ENCODE assay signal across 22 cellular contexts in the genomic region with DNA sequence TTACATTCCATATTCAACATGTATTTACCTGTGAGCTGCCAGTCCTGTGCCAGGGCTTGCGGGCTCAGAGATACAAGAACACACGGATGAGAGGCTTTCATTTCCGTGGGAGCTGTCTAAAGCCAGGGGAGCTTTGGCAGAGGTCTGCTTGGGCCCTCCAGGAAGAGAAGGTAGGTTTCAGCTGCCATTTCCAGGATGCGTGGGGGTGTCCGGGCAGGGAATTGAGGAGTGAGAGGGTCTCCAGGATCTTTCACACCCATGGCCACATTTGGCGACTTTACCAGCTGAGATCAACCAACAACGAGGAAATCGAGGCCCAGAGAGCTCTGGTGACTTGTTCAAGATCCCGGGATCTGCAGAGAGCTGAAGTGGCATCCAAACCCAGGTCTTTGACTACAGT.
DNase-seq lines count a peak whose midpoint lies in the region; ATAC-seq, FAIRE-seq and TF ChIP-seq lines count a peak whose summit lies in the region.
"Had no signal": no experiment of that assay in that cellular context is flagged by ENCODE, and none has a peak within 500 bp of the region (broad histone marks: within the 10 kb centered on the region; RNA-seq: fewer than 3 reads in every experiment).

No MANE protein-coding gene starts in this region.

- H3F3A ChIP-seq in neural progenitor cell (ENCODE audit: low read depth): no peaks in the 10 kb centered on the region

- intact Hi-C loops in Right ventricle myocardium inferior (cut with DNase I): no loop called here

- H3K4me2 ChIP-seq in keratinocyte (ENCODE audit: control insufficient read depth, extremely low read depth, insufficient read depth, low read depth, low read length) (no peak overlapping the region), neural progenitor cell (no peak overlapping the region)
- H3K4me2 ChIP-seq: A549, GM23338 had no signal

- H3K36me3 ChIP-seq in right atrium auricular region (no peaks in the 10 kb centered on the region), keratinocyte (ENCODE audit: control insufficient read depth in 2 of 2, extremely low read depth in 1 of 2, insufficient read depth in 2 of 2, low read length in 2 of 2) (no peaks in the 10 kb centered on the region), neural progenitor cell (no peaks in the 10 kb centered on the region)

- no peak overlapping the region for H3K27ac ChIP-seq in right atrium auricular region
- H3K27ac ChIP-seq in keratinocyte (ENCODE audit: control insufficient read depth, insufficient read depth, low read length): no peak overlapping the region
- no peak overlapping the region for H3K27ac ChIP-seq in neural progenitor cell
- H3K27ac ChIP-seq: A549 had no signal

- no peak overlapping the region for H3K27ac Mint-ChIP-seq in neural progenitor cell
- H3K27ac Mint-ChIP-seq: CD4-positive, alpha-beta memory T cell; GM23338 had no signal

- H3K4me1 ChIP-seq in right atrium auricular region (no peaks in the 10 kb centered on the region), keratinocyte (ENCODE audit: control insufficient read depth, extremely low read depth, insufficient read depth, low read length) (no peaks in the 10 kb centered on the region), neural progenitor cell (no peaks in the 10 kb centered on the region)
- H3K4me1 ChIP-seq: A549 had no signal

- H3K4me1 Mint-ChIP-seq in neural progenitor cell: no peaks in the 10 kb centered on the region

- ATAC-seq in Right ventricle myocardium inferior: no peak
- no peak for ATAC-seq in HG03135 (IDR thresholded peaks at IDR 0.05; ENCODE audit: unreplicated experiment)
- ATAC-seq: A549, GM12878, GM23338, HCT116 had no signal

- H2AFZ ChIP-seq in keratinocyte (ENCODE audit: control insufficient read depth, low read length): peak overlapping the region; percentile 11
- H2AFZ ChIP-seq in neural progenitor cell (replicated peaks): peak overlapping the region; percentile 31
- H2AFZ ChIP-seq: GM23338 had no signal

- TF ChIP-seq CTCF in right atrium auricular region (IDR thresholded peaks at IDR 0.05): no peak
- TF ChIP-seq CTCF in keratinocyte (optimal IDR thresholded peaks at IDR 0.05 in 1 of 3, IDR thresholded peaks at IDR 0.05 in 1 of 3, conservative IDR thresholded peaks at IDR 0.05 in 1 of 3; ENCODE audit: extremely low read depth in 1 of 3, insufficient read depth in 2 of 3, low read length in 3 of 3): no peak
- no peak for TF ChIP-seq CTCF in neural progenitor cell (IDR thresholded peaks at IDR 0.05)

- H3K27me3 Mint-ChIP-seq in neural progenitor cell (ENCODE audit: insufficient read depth, low read depth): peaks cover 3% of the 10 kb centered on the region

- H3K9me1 ChIP-seq in keratinocyte (ENCODE audit: control insufficient read depth, extremely low read depth, insufficient read depth, low read length): no peaks in the 10 kb centered on the region

- H3K79me2 ChIP-seq in keratinocyte (ENCODE audit: control insufficient read depth, insufficient read depth, low read length): no peaks in the 10 kb centered on the region
- no peaks in the 10 kb centered on the region for H3K79me2 ChIP-seq in neural progenitor cell (ENCODE audit: low read depth)

- H3K9me3 Mint-ChIP-seq in neural progenitor cell: peaks cover 6% of the 10 kb centered on the region

- dilution Hi-C loops in keratinocyte (cut with MboI; ENCODE audit: extremely low pct_ligation_motif_present, low sequenced_read_pairs): no loop called here

- H3K4me3 Mint-ChIP-seq in neural progenitor cell: no peak overlapping the region
- H3K4me3 Mint-ChIP-seq: CD4-positive, alpha-beta memory T cell; GM23338; H9 had no signal

- H3K4me3 ChIP-seq in right atrium auricular region: no peak overlapping the region
- no peak overlapping the region for H3K4me3 ChIP-seq in keratinocyte (ENCODE audit: control insufficient read depth in 2 of 3, extremely low read depth in 1 of 3, insufficient read depth in 2 of 3, low read depth in 1 of 3, low read length in 3 of 3)
- no peak overlapping the region for H3K4me3 ChIP-seq in neural progenitor cell
- H3K4me3 ChIP-seq: A549, GM12878, GM23338 had no signal

- no peaks in the 10 kb centered on the region for H4K20me1 ChIP-seq in keratinocyte (ENCODE audit: control insufficient read depth, extremely low read depth, insufficient read depth, low read length)
- H4K20me1 ChIP-seq in neural progenitor cell (ENCODE audit: low read depth): no peaks in the 10 kb centered on the region

- H3K9ac ChIP-seq in keratinocyte (ENCODE audit: control insufficient read depth, extremely low read depth, insufficient read depth, low read length): no peak overlapping the region
- H3K9ac ChIP-seq in neural progenitor cell: no peak overlapping the region

- peaks cover 0 to 8% of the 10 kb centered on the region in 2 donors for H3K9me3 ChIP-seq in right atrium auricular region
- no peaks in the 10 kb centered on the region for H3K9me3 ChIP-seq in keratinocyte (ENCODE audit: control insufficient read depth, low read depth, low read length)
- H3K9me3 ChIP-seq in neural progenitor cell (ENCODE audit: low read depth): no peaks in the 10 kb centered on the region

- H3K36me3 Mint-ChIP-seq in neural progenitor cell: no peaks in the 10 kb centered on the region

- H3K27me3 ChIP-seq in right atrium auricular region (no peaks in the 10 kb centered on the region), keratinocyte (ENCODE audit: control insufficient read depth, extremely low read depth, insufficient read depth, low read length) (no peaks in the 10 kb centered on the region), neural progenitor cell (no peaks in the 10 kb centered on the region)

- DNase-seq in right atrium auricular region (ENCODE audit: low spot score) (peak; percentile 47), Right ventricle myocardium inferior (ENCODE audit: missing footprints) (no peak), keratinocyte (ENCODE audit: low read depth, low spot score) (no peak), neural progenitor cell (ENCODE audit: low spot score) (no peak), NCI-H128 (lab: John Stamatoyannopoulos, UW; ENCODE audit: unreplicated experiment) (no peak), dedifferentiated amniotic fluid mesenchymal stem cell (ENCODE audit: extremely low spot score) (no peak)
- DNase-seq: 8988T; ACHN; C1 segment of cervical spinal cord; Calu3; CD4-positive, alpha-beta memory T cell; COR-L47; DMS 273 treated with DMSO at 0.1 percent for 48 hours; DMS79; EL; GDM1 had no signal

- no peak for FAIRE-seq in keratinocyte (lab: Jason Lieb, UNC)
- FAIRE-seq: A549, GM12878 had no signal
